Comparison of ENCODE assay signal across 8 cellular contexts in the genomic region with DNA sequence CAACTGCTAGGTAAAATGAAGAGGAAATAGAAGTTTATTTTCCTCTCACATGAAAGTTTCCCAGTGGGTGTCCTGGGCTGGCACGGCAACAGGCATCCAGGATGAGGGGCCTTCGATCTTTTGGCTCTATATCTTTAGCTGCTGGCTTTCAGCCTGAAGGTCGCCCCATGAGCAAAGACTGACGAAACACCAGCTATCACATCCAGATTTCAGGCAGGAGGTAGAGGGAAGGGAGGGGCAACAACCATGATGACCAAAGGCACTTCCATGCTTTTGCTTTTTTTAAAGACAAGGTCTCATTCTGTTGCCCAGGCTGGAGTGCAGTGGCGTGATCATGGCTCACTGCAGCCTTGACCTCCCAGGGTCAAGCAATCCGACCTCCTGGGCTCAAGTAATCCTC.
"Had no signal": no experiment of that assay in that cellular context is flagged by ENCODE, and none has a peak within 500 bp of the region (broad histone marks: within the 10 kb centered on the region; RNA-seq: fewer than 3 reads in every experiment).

No MANE protein-coding gene starts in this region.

- H3K27ac Mint-ChIP-seq: HFFc6 had no signal

- ATAC-seq: HCT116 had no signal

- H3K4me1 ChIP-seq: HAP-1 had no signal

- H3K36me3 ChIP-seq: HAP-1 had no signal

- H3K27ac ChIP-seq: GM23248, HL-60 had no signal

- H3K9ac ChIP-seq: GM23248 had no signal

- DNase-seq: GM23248, GOT3, H7, HFFc6, IMR-90 had no signal

- H3K4me3 ChIP-seq: GM23248, HAP-1 had no signal

- H3K4me3 Mint-ChIP-seq: HFFc6 had no signal

- H3K9me3 ChIP-seq: HAP-1 had no signal

- H3K9me3 Mint-ChIP-seq: HFFc6 had no signal

- H2AFZ ChIP-seq: GM23248 had no signal
